ENCODE assay signal across 11 cellular contexts in genomic region chr1:197928849-197929336, GRCh38. TPM values are rescaled to one million over a fixed set of nuclear protein-coding genes. Genes with fewer than 3 reads are reported as not detected.
DNase-seq lines count a peak whose midpoint lies in the region; ATAC-seq and TF ChIP-seq lines count a peak whose summit lies in the region.
"Had no signal": no experiment of that assay in that cellular context is flagged by ENCODE, and none has a peak within 500 bp of the region (broad histone marks: within the 10 kb centered on the region; RNA-seq: fewer than 3 reads in every experiment).

No MANE protein-coding gene starts in this region.

- no peak for ATAC-seq in HG02763 (IDR thresholded peaks at IDR 0.05; ENCODE audit: unreplicated experiment)

- no peak overlapping the region for H3K18ac ChIP-seq in trophoblast cell (ENCODE audit: low read length)

- no peak for TF ChIP-seq EP300 in suprapubic skin (IDR thresholded peaks at IDR 0.05)

- H3K79me1 ChIP-seq in trophoblast cell (ENCODE audit: low read length), result no peaks in the 10 kb centered on the region

- TF ChIP-seq POLR2A in suprapubic skin (IDR thresholded peaks at IDR 0.05), result no peak

- peak; percentile 17 to 18 for DNase-seq in NOMO-1 (lab: John Stamatoyannopoulos, UW; ENCODE audit: unreplicated experiment in 2 of 2)
- DNase-seq in NOMO-1 treated with dmso at 0.1 percent for 144 hours (lab: John Stamatoyannopoulos, UW; ENCODE audit: unreplicated experiment), result no peak
- peak; percentile 67 for DNase-seq in KBM-7
- no peak for DNase-seq in astrocyte of the cerebellum (ENCODE audit: low read depth)
- DNase-seq in trophoblast cell, result no peak
- no peak for DNase-seq in NCI-H510A treated with DMSO at 0.1 percent for 48 hours (lab: John Stamatoyannopoulos, UW)
- DNase-seq in suprapubic skin (ENCODE audit: low spot score in 2 of 2), result no peak
- DNase-seq: posterior cingulate gyrus had no signal

- H2BK5ac ChIP-seq in trophoblast cell (ENCODE audit: low read depth, low read length, poor library complexity), result no peak overlapping the region

- no peaks in the 10 kb centered on the region for H3K27me3 ChIP-seq in trophoblast cell (ENCODE audit: insufficient read depth, low read length)
- peaks cover 85% of the 10 kb centered on the region for H3K27me3 ChIP-seq in suprapubic skin

- in situ Hi-C loops in KBM-7 (cut with MboI; ENCODE audit: low pct_unique_long_range_greater_than_20kb, low sequenced_read_pairs) (no loop called here), astrocyte of the cerebellum (cut with HindIII; ENCODE audit: low sequenced_read_pairs) (no loop called here)

- H3K4me3 ChIP-seq in astrocyte of the cerebellum (ENCODE audit: low read depth, low read length) (peak overlapping the region; percentile 24), trophoblast cell (ENCODE audit: low read depth, low read length) (no peak overlapping the region), suprapubic skin (no peak overlapping the region)
- H3K4me3 ChIP-seq: tibial nerve had no signal

- H3K27ac ChIP-seq in trophoblast cell (ENCODE audit: low read depth, low read length), result no peak overlapping the region
- no peak overlapping the region for H3K27ac ChIP-seq in suprapubic skin
- H3K27ac ChIP-seq: tibial nerve had no signal

- peak overlapping the region; percentile 29 for H3K4me2 ChIP-seq in trophoblast cell (ENCODE audit: low read length)

- no peak overlapping the region for H2AFZ ChIP-seq in trophoblast cell (ENCODE audit: insufficient read depth, low read length, poor library complexity)

- WGBS in trophoblast cell (ENCODE audit: extremely low coverage, insufficient coverage, insufficient read length), result no CpG with 5 or more reads among the region's 15 CpGs
- WGBS in suprapubic skin, result 17% methylated on average over 15 of the region's 15 CpGs

- H3K4ac ChIP-seq in trophoblast cell (ENCODE audit: low read depth, low read length), result no peak overlapping the region

- H2BK120ac ChIP-seq in trophoblast cell (ENCODE audit: insufficient read depth, low read length, poor library complexity), result no peak overlapping the region

- H3K23ac ChIP-seq in trophoblast cell (ENCODE audit: low read length), result no peak overlapping the region

- H2BK12ac ChIP-seq in trophoblast cell (ENCODE audit: low read length), result no peak overlapping the region

- no peak for TF ChIP-seq CTCF in astrocyte of the cerebellum (IDR thresholded peaks at IDR 0.05; ENCODE audit: low read depth, low read length, missing control alignments)
- TF ChIP-seq CTCF in suprapubic skin (IDR thresholded peaks at IDR 0.05), result no peak

- no peak overlapping the region for H3K14ac ChIP-seq in trophoblast cell (ENCODE audit: low read length)

- H3K4me1 ChIP-seq in trophoblast cell (ENCODE audit: control insufficient read depth in 1 of 2, insufficient read depth in 2 of 2, low read length in 2 of 2) (no peaks in the 10 kb centered on the region), suprapubic skin (no peaks in the 10 kb centered on the region)
- H3K4me1 ChIP-seq: tibial nerve had no signal

- H3K36me3 ChIP-seq in trophoblast cell (ENCODE audit: control insufficient read depth in 1 of 2, insufficient read depth in 2 of 2, low read length in 2 of 2) (no peaks in the 10 kb centered on the region), suprapubic skin (no peaks in the 10 kb centered on the region)
- H3K36me3 ChIP-seq: tibial nerve had no signal

- H4K91ac ChIP-seq in trophoblast cell (ENCODE audit: low read depth, low read length), result no peak overlapping the region

- no peak overlapping the region for H4K8ac ChIP-seq in trophoblast cell (ENCODE audit: low read depth, low read length)

- H2AK5ac ChIP-seq in trophoblast cell (ENCODE audit: low read length), result no peak overlapping the region

- no peaks in the 10 kb centered on the region for H3K79me2 ChIP-seq in trophoblast cell (ENCODE audit: control insufficient read depth, insufficient read depth, low read length, poor library complexity)

- no peaks in the 10 kb centered on the region for H3K9me3 ChIP-seq in trophoblast cell (ENCODE audit: insufficient read depth, low read depth, low read length)
- no peaks in the 10 kb centered on the region for H3K9me3 ChIP-seq in suprapubic skin
- H3K9me3 ChIP-seq: tibial nerve had no signal

- H3K9ac ChIP-seq in trophoblast cell (ENCODE audit: low read length), result no peak overlapping the region

- H4K12ac ChIP-seq in trophoblast cell (ENCODE audit: low read depth, low read length), result no peak overlapping the region

RNA-seq across cellular contexts. Expression of gene LHX9, which starts 11.7 kb away (rescaled TPM):
- 0.01 and 0.10 TPM in 2 replicates for polyA plus RNA-seq in trophoblast cell (2013)
- not detected for total RNA-seq in suprapubic skin
- total RNA-seq: A673 had no signal

RNA-seq across cellular contexts. Expression of gene C1orf53, which starts 26.5 kb away (rescaled TPM):
- polyA plus RNA-seq in trophoblast cell (2013), result 1.1 and 1.4 TPM in 2 replicates
- total RNA-seq in suprapubic skin, result 10 to 100 TPM in 2 of 4 donors, 1 to 10 TPM in 1, not detected in 1; 1.3 to 11.8 (median 10.3) TPM
- total RNA-seq: tibial nerve had no signal

Comparison
In these comparisons a context has a peak if more than half of its experiments do, and no peak if none do; other contexts are left out.
1. DNase-seq: peak in NOMO-1 (2 of 2) and KBM-7 (single experiment); none in NOMO-1 treated with dmso at 0.1 percent for 144 hours (single experiment), astrocyte of the cerebellum (single experiment), trophoblast cell (0 of 2), NCI-H510A treated with DMSO at 0.1 percent for 48 hours (single experiment) and suprapubic skin (0 of 2).